Comparison of ENCODE assay signal across 8 cellular contexts in the genomic region with DNA sequence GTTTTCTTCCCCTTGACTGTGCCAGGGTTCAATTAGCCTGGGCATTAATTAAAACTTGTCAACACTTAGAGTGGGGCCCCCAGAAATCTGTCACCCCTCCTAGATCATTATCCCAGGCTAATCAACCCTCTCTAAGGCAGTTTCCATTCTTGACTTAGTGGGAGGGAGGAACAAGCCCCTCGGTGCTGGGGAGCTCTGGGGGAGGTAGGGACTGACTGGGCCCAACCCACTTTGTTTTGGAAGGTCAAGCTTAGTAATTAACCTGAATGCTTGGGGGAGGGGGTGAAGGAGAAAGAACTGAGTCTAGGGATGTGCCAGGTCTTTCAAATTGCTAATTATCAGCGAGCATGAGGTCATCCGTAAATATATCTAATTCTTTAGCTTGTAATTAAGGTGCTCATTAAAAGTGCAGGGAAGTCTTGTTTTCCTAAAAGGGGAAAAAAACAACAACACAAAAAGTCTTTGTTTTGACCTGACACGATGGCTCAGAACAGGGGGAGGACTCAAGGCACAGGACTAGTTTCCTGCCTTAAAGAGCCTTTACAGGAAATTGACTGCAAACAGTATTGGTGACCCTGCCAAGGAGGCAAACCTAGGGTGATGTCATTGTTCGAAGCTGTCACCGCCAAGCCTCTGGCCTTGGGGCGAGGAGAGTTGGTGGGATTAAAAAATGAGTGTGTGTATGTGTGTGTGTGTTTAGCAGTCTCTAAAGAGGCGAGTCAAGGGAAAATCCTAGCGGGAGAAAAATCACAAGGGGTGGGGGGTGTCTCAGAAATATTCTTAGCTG. TPM values are rescaled to one million over a fixed set of nuclear protein-coding genes. Genes with fewer than 3 reads are reported as not detected.
DNase-seq lines count a peak whose midpoint lies in the region; ATAC-seq and TF ChIP-seq lines count a peak whose summit lies in the region.

No MANE protein-coding gene starts in this region.

- TF ChIP-seq POLR2A in sigmoid colon (IDR thresholded peaks at IDR 0.05), result no peak

- intact Hi-C loops in left ventricle myocardium superior (cut with micrococcal nuclease) (no loop called here), sigmoid colon (cut with DNase I) (no loop called here)

- POLR2A ChIA-PET in GM10248 (lab: Yijun Ruan, JAX), result interaction anchor here (1.0 kb wide), 1 partner anchor 20 kb away, joined by 3 read pairs; a partner anchor contains a TSS

- DNase-seq in GM10248 (ENCODE audit: extremely low spot score), result peak; percentile 71
- peak; percentile 91 for DNase-seq in MG63
- peak; percentile 50 for DNase-seq in amniotic stem cell (lab: John Stamatoyannopoulos, UW)
- peak; percentile 47 for DNase-seq in left ventricle myocardium superior
- no peak for DNase-seq in sigmoid colon

- peaks cover 0 to 100% (median 100%) of the 10 kb centered on the region in 4 donors for H3K4me1 ChIP-seq in sigmoid colon

- ATAC-seq in left ventricle myocardium superior, result peak; percentile 12
- ATAC-seq in GM18517 (IDR thresholded peaks at IDR 0.05; ENCODE audit: unreplicated experiment), result no peak
- ATAC-seq in HG02884 (IDR thresholded peaks at IDR 0.05; ENCODE audit: unreplicated experiment), result no peak
- ATAC-seq in GM21529 (IDR thresholded peaks at IDR 0.05; ENCODE audit: unreplicated experiment), result no peak

- H3K27ac ChIP-seq in sigmoid colon, result peak overlapping the region; percentile 96 to 100 (median 98)

- H3K27me3 ChIP-seq in MG63, result no peaks in the 10 kb centered on the region
- no peaks in the 10 kb centered on the region for H3K27me3 ChIP-seq in sigmoid colon

- H3K4me3 ChIP-seq in MG63 (no peak overlapping the region), sigmoid colon (no peak overlapping the region)

- H3K36me3 ChIP-seq in MG63, result peaks cover 83% of the 10 kb centered on the region
- H3K36me3 ChIP-seq in sigmoid colon, result no peaks in the 10 kb centered on the region

- H3K9me3 ChIP-seq in MG63 (no peaks in the 10 kb centered on the region), sigmoid colon (no peaks in the 10 kb centered on the region)

- TF ChIP-seq CTCF in GM10248 (IDR thresholded peaks at IDR 0.05; ENCODE audit: control extremely low read depth, extremely low read depth, low read depth, missing control alignments), result no peak
- TF ChIP-seq CTCF in sigmoid colon (IDR thresholded peaks at IDR 0.05), result no peak

- peak in 1 of 4 donors; percentile 8 for TF ChIP-seq EP300 in sigmoid colon (IDR thresholded peaks at IDR 0.05)

- CTCF ChIA-PET in GM10248 (lab: Yijun Ruan, JAX), result interaction anchor here (1.1 to 1.9 kb wide), 3 partner anchors 10 to 16 kb away, joined by 3 to 8 read pairs (median 4); no protein-coding TSS in a partner anchor

- 37 to 44% methylated on average over 9 of the region's 9 CpGs for WGBS in sigmoid colon, 2 donors

RNA-seq across cellular contexts. Expression of a gene that starts 19.4 kb away (rescaled TPM):
- 476 and 621 TPM in 2 replicates for total RNA-seq in MG63 (2014; rRNA removed; shearing (Covaris generic); ENCODE audit: low replicate concordance)
- total RNA-seq in left ventricle myocardium superior (131 TPM), sigmoid colon (100 to 1,000 TPM; 131 to 328 (median 197) TPM)
- polyA plus RNA-seq in sigmoid colon, result 100 to 1,000 TPM; 122 to 456 (median 176) TPM

RNA-seq across cellular contexts. Expression of a gene that starts 47.9 kb away (rescaled TPM):
- total RNA-seq in MG63 (2014; rRNA removed; shearing (Covaris generic); ENCODE audit: low replicate concordance), result 252 and 669 TPM in 2 replicates
- 674 TPM for total RNA-seq in left ventricle myocardium superior
- total RNA-seq in sigmoid colon, result 100 to 1,000 TPM; 469 to 803 (median 546) TPM
- polyA plus RNA-seq in sigmoid colon, result 100 to 1,000 TPM; 498 to 637 (median 574) TPM

RNA-seq across cellular contexts. Expression of a gene that starts 49.1 kb away (rescaled TPM):
- total RNA-seq in MG63 (2014; rRNA removed; shearing (Covaris generic); ENCODE audit: low replicate concordance), result 0.30 TPM in 1 of 2 replicates, not detected in the other
- total RNA-seq in left ventricle myocardium superior, result 1.8 TPM
- 1 to 10 TPM; 1.2 to 8.9 (median 1.3) TPM for total RNA-seq in sigmoid colon
- polyA plus RNA-seq in sigmoid colon, result 10 to 100 TPM in 1 of 3 donors, 1 to 10 TPM in 2; 1.6 to 29.7 (median 4.8) TPM
